8 cellular contexts compared by ENCODE assay signal in the genomic region with DNA sequence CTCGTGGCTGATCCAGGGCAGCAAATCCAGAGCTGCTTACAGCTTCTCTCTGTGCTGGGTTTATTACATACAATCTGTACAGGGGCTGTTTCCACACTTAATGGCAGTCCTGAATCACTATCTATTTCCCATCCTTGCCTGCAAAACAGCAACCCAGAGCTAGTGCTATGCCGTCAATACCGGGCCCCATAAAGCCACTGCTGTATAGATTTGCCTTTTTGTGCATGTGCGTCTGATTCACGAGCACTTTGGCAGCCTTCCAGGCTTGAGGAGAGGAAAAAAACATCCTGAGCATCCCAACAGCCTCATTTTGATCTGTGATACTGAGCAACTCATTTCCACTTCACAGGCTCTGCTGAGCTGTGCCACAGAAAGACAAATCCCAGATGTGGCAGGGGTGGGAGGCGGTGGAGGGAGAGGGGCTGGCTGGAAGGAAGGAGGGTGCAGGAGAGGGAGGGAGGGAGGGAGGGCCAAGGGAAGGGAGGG.
DNase-seq lines count a peak whose midpoint lies in the region; ATAC-seq and TF ChIP-seq lines count a peak whose summit lies in the region.

No MANE protein-coding gene starts in this region.

- H3K27ac ChIP-seq in fibroblast of lung (ENCODE audit: insufficient read depth, low read length) (peak overlapping the region; percentile 75), transverse colon (peak overlapping the region; percentile 72 to 93 (median 83))

- H3K9ac ChIP-seq in fibroblast of lung (ENCODE audit: insufficient read depth, low read length): no peak overlapping the region

- no peak for ATAC-seq in GM19455 (IDR thresholded peaks at IDR 0.05; ENCODE audit: unreplicated experiment)

- no peaks in the 10 kb centered on the region for H3K9me3 ChIP-seq in fibroblast of lung (ENCODE audit: control insufficient read depth, insufficient read depth, low read depth, low read length)
- no peaks in the 10 kb centered on the region for H3K9me3 ChIP-seq in transverse colon

- intact Hi-C loops in transverse colon (cut with DNase I; ENCODE audit: low total_unique reads): loop anchor here (5.0 kb wide), 1 partner anchor 58 kb away; no protein-coding TSS in a partner anchor

- H3K4me1 ChIP-seq in fibroblast of lung (ENCODE audit: control insufficient read depth, extremely low read depth, insufficient read depth, low read length) (peaks cover 14% of the 10 kb centered on the region), transverse colon (peaks cover 30 to 42% (median 35%) of the 10 kb centered on the region in 4 donors)

- peak; percentile 33 for DNase-seq in GOT3 (lab: John Stamatoyannopoulos, UW)
- peak; percentile 51 for DNase-seq in NCI-H226
- DNase-seq in activated T-cell treated with anti-CD3 and anti-CD28 coated beads, Interleukin-2, amount 50 U/mL, for 1 hour: peak; percentile 48
- DNase-seq in fibroblast of lung (ENCODE audit: low read depth in 2 of 2): peak; percentile 93 to 98
- DNase-seq in non-pigmented ciliary epithelial cell (ENCODE audit: low read depth): peak; percentile 93
- peak; percentile 76 for DNase-seq in transverse colon
- no peak for DNase-seq in 8988T

- TF ChIP-seq CTCF in fibroblast of lung (conservative IDR thresholded peaks at IDR 0.05 in 1 of 2, IDR thresholded peaks at IDR 0.05 in 1 of 2; ENCODE audit: low read depth in 1 of 2, low read length in 2 of 2) (no peak), transverse colon (IDR thresholded peaks at IDR 0.05) (no peak)

- no peak overlapping the region for H2AFZ ChIP-seq in fibroblast of lung (ENCODE audit: low read length)

- H3K79me2 ChIP-seq in fibroblast of lung (ENCODE audit: control insufficient read depth, insufficient read depth, low read length): no peaks in the 10 kb centered on the region

- peak; percentile 71 for TF ChIP-seq EP300 in transverse colon (IDR thresholded peaks at IDR 0.05; ENCODE audit: low read depth)

- H3K4me2 ChIP-seq in fibroblast of lung (ENCODE audit: extremely low read depth, insufficient read depth, low read length): peak overlapping the region; percentile 49

- no peaks in the 10 kb centered on the region for H3K36me3 ChIP-seq in fibroblast of lung (ENCODE audit: control insufficient read depth, insufficient read depth, low read length)
- no peaks in the 10 kb centered on the region for H3K36me3 ChIP-seq in transverse colon

- H3K27me3 ChIP-seq in fibroblast of lung (ENCODE audit: control insufficient read depth, insufficient read depth, low read length) (no peaks in the 10 kb centered on the region), transverse colon (no peaks in the 10 kb centered on the region)

- H4K20me1 ChIP-seq in fibroblast of lung (ENCODE audit: control insufficient read depth, extremely low read depth, insufficient read depth, low read length): no peaks in the 10 kb centered on the region

- no peak for TF ChIP-seq POLR2A in transverse colon (IDR thresholded peaks at IDR 0.05)

- 21 to 28% methylated on average over 4 to 6 of the region's 6 CpGs for WGBS in transverse colon (ENCODE audit: low coverage in 1 of 2), 2 donors

- no peak overlapping the region for H3K4me3 ChIP-seq in fibroblast of lung (replicated peaks in 1 of 4; ENCODE audit: control extremely low read depth in 1 of 4, insufficient read depth in 1 of 4, low read depth in 3 of 4, low read length in 4 of 4)
- no peak overlapping the region for H3K4me3 ChIP-seq in transverse colon

- in situ Hi-C loops in transverse colon (cut with MboI; ENCODE audit: low pct_ligation_motif_present in 1 of 4, low pct_unique_long_range_greater_than_20kb in 1 of 4, low sequenced_read_pairs in 3 of 4): loop anchor here in 1 of 4 donors (10.0 kb wide), 1 partner anchor 51 kb away; no protein-coding TSS in a partner anchor
